Comparison of ENCODE assay signal across 10 cellular contexts in the genomic region with DNA sequence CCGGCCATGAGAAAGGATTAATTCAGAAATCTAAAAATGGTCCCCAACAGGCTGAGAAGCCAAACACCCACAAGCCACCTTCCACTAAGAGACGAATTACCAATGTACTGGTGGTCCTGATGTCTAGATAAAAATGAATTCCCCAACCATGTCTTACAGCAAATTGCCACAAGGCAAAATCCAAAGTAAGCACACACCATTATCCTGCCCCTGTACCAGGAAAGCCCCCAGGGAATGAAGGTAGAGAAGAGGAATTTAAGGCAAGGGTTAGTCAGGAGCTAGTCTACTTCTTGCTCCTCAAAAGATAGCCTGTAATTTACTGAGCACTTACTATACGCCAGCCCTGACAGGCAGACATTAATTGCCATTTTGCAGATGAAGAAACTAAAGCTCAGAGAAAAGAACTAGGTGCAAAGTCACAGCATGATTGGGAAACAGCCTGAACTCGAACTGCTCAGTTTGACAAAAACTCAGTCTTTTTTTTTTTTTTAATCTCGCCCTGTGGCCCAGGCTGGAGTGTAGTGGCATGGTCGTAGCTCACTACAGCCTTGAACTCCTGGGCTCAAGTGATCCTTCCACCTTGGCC.
DNase-seq lines count a peak whose midpoint lies in the region; ATAC-seq, FAIRE-seq and TF ChIP-seq lines count a peak whose summit lies in the region.
"Had no signal": no experiment of that assay in that cellular context is flagged by ENCODE, and none has a peak within 500 bp of the region (broad histone marks: within the 10 kb centered on the region; RNA-seq: fewer than 3 reads in every experiment).

No MANE protein-coding gene starts in this region.

- DNase-seq in stimulated activated naive CD8-positive, alpha-beta T cell treated with anti-CD3 and anti-CD28 coated beads, Interleukin-15, amount 100 ng/mL, for 72 hours = no peak
- DNase-seq in astrocyte (ENCODE audit: low read depth) (no peak), NCI-H2107 treated with DMSO at 0.1 percent for 48 hours (lab: John Stamatoyannopoulos, UW; ENCODE audit: unreplicated experiment) (no peak)
- DNase-seq: amygdala, NCI-H187 had no signal

- no peak for ATAC-seq in stimulated activated naive CD8-positive, alpha-beta T cell treated with anti-CD3 and anti-CD28 coated beads, Interleukin-15, amount 100 ng/mL, for 72 hours
- ATAC-seq in GM19023 (IDR thresholded peaks at IDR 0.05; ENCODE audit: unreplicated experiment) = no peak
- ATAC-seq in GM21737 (IDR thresholded peaks at IDR 0.05; ENCODE audit: unreplicated experiment) = no peak
- ATAC-seq in GM19455 (IDR thresholded peaks at IDR 0.05; ENCODE audit: unreplicated experiment) = no peak

- peak overlapping the region; percentile 55 for H3K4me3 Mint-ChIP-seq in stimulated activated naive CD8-positive, alpha-beta T cell treated with anti-CD3 and anti-CD28 coated beads, Interleukin-15, Interleukin-2, amounts not matched to agents 100 ng/mL and 50 ng/mL, for 24 hours
- no peak overlapping the region for H3K4me3 Mint-ChIP-seq in stimulated activated naive CD8-positive, alpha-beta T cell treated with anti-CD3 and anti-CD28 coated beads, Interleukin-15, amount 100 ng/mL, for 72 hours
- no peak overlapping the region for H3K4me3 Mint-ChIP-seq in astrocyte (ENCODE audit: unreplicated experiment)

- peaks cover 63% of the 10 kb centered on the region for H4K20me1 ChIP-seq in astrocyte (ENCODE audit: insufficient read depth, low read length)

- H3K9me3 ChIP-seq in astrocyte (ENCODE audit: insufficient read depth, low read depth, low read length) (no peaks in the 10 kb centered on the region), muscle layer of duodenum (ENCODE audit: control insufficient read depth in 1 of 2, low read length in 2 of 2) (no peaks in the 10 kb centered on the region)

- TF ChIP-seq CTCF in astrocyte (IDR thresholded peaks at IDR 0.05; ENCODE audit: insufficient read depth, low read depth, low read length) = no peak

- H3K27ac Mint-ChIP-seq in stimulated activated naive CD8-positive, alpha-beta T cell treated with anti-CD3 and anti-CD28 coated beads, Interleukin-15, Interleukin-2, amounts not matched to agents 100 ng/mL and 50 ng/mL, for 24 hours = peak overlapping the region; percentile 80
- peak overlapping the region in 1 of 2 donors; percentile 79 for H3K27ac Mint-ChIP-seq in stimulated activated naive CD8-positive, alpha-beta T cell treated with anti-CD3 and anti-CD28 coated beads, Interleukin-15, amount 100 ng/mL, for 72 hours
- H3K27ac Mint-ChIP-seq in astrocyte (ENCODE audit: unreplicated experiment) = peak overlapping the region; percentile 94

- H3K4me2 ChIP-seq in astrocyte (ENCODE audit: low read length) = no peak overlapping the region

- H3K36me3 ChIP-seq in astrocyte (ENCODE audit: insufficient read depth, low read length) = no peaks in the 10 kb centered on the region
- peaks cover 0 to 4% of the 10 kb centered on the region in 2 donors for H3K36me3 ChIP-seq in muscle layer of duodenum (ENCODE audit: control insufficient read depth in 1 of 2, insufficient read depth in 2 of 2, low read length in 2 of 2)

- peaks cover 55% of the 10 kb centered on the region for H3K79me2 ChIP-seq in astrocyte (ENCODE audit: insufficient read depth, low read length)

- no peak for FAIRE-seq in astrocyte (lab: Jason Lieb, UNC)

- H3K4me3 ChIP-seq in astrocyte (ENCODE audit: insufficient read depth, low read depth, low read length) (no peak overlapping the region), muscle layer of duodenum (ENCODE audit: low read depth in 1 of 2, low read length in 2 of 2) (no peak overlapping the region)

- peaks cover 16% of the 10 kb centered on the region for H3K36me3 Mint-ChIP-seq in stimulated activated naive CD8-positive, alpha-beta T cell treated with anti-CD3 and anti-CD28 coated beads, Interleukin-15, Interleukin-2, amounts not matched to agents 100 ng/mL and 50 ng/mL, for 24 hours (ENCODE audit: low read depth)
- peaks cover 2% of the 10 kb centered on the region for H3K36me3 Mint-ChIP-seq in astrocyte (ENCODE audit: low read depth, unreplicated experiment)

- H3K27me3 ChIP-seq in astrocyte (ENCODE audit: insufficient read depth, low read length) (no peaks in the 10 kb centered on the region), muscle layer of duodenum (ENCODE audit: low read depth, low read length) (no peaks in the 10 kb centered on the region)

- no peaks in the 10 kb centered on the region for H3K9me3 Mint-ChIP-seq in stimulated activated naive CD8-positive, alpha-beta T cell treated with anti-CD3 and anti-CD28 coated beads, Interleukin-15, Interleukin-2, amounts not matched to agents 100 ng/mL and 50 ng/mL, for 24 hours
- no peaks in the 10 kb centered on the region for H3K9me3 Mint-ChIP-seq in stimulated activated naive CD8-positive, alpha-beta T cell treated with anti-CD3 and anti-CD28 coated beads, Interleukin-15, amount 100 ng/mL, for 72 hours
- peaks cover under 1% of the 10 kb centered on the region for H3K9me3 Mint-ChIP-seq in astrocyte (ENCODE audit: unreplicated experiment)

- H3K27ac ChIP-seq in astrocyte (ENCODE audit: low read depth, low read length) (no peak overlapping the region), muscle layer of duodenum (ENCODE audit: low read length) (peak overlapping the region; percentile 61)

- H2AFZ ChIP-seq in astrocyte (ENCODE audit: low read depth, low read length) = no peak overlapping the region

- no peaks in the 10 kb centered on the region for H3K27me3 Mint-ChIP-seq in stimulated activated naive CD8-positive, alpha-beta T cell treated with anti-CD3 and anti-CD28 coated beads, Interleukin-15, Interleukin-2, amounts not matched to agents 100 ng/mL and 50 ng/mL, for 24 hours
- H3K27me3 Mint-ChIP-seq in stimulated activated naive CD8-positive, alpha-beta T cell treated with anti-CD3 and anti-CD28 coated beads, Interleukin-15, amount 100 ng/mL, for 72 hours = no peaks in the 10 kb centered on the region
- no peaks in the 10 kb centered on the region for H3K27me3 Mint-ChIP-seq in astrocyte (ENCODE audit: low read depth, unreplicated experiment)

- peaks cover 100% of the 10 kb centered on the region for H3K4me1 Mint-ChIP-seq in stimulated activated naive CD8-positive, alpha-beta T cell treated with anti-CD3 and anti-CD28 coated beads, Interleukin-15, Interleukin-2, amounts not matched to agents 100 ng/mL and 50 ng/mL, for 24 hours (ENCODE audit: low read depth)
- H3K4me1 Mint-ChIP-seq in stimulated activated naive CD8-positive, alpha-beta T cell treated with anti-CD3 and anti-CD28 coated beads, Interleukin-15, amount 100 ng/mL, for 72 hours = peaks cover 91% of the 10 kb centered on the region
- H3K4me1 Mint-ChIP-seq in astrocyte (ENCODE audit: low read depth, unreplicated experiment) = peaks cover 85% of the 10 kb centered on the region

- H3K9ac ChIP-seq in astrocyte (ENCODE audit: low read length) = no peak overlapping the region

- H3K4me1 ChIP-seq in astrocyte (ENCODE audit: insufficient read depth, low read length) (peaks cover 46% of the 10 kb centered on the region), muscle layer of duodenum (ENCODE audit: control insufficient read depth in 1 of 2, insufficient read depth in 2 of 2, low read length in 2 of 2) (peaks cover 39 to 71% of the 10 kb centered on the region in 2 donors)
